ENCODE assay signal across 9 cellular contexts in genomic region chr1:201791051-201791774, GRCh38.
A peak's percentile ranks its signal among the peaks of the same experiment; 100 is the strongest.
DNase-seq lines count a peak whose midpoint lies in the region; ATAC-seq lines count a peak whose summit lies in the region.
"Had no signal": no experiment of that assay in that cellular context is flagged by ENCODE, and none has a peak within 500 bp of the region (broad histone marks: within the 10 kb centered on the region; RNA-seq: fewer than 3 reads in every experiment).

No MANE protein-coding gene starts in this region.

- DNase-seq in NCI-H1417 treated with DMSO at 0.1 percent for 48 hours (lab: John Stamatoyannopoulos, UW) (peak; percentile 70), anterior cingulate cortex (lab: John Stamatoyannopoulos, UW) (peak in 34 of 58 donors; percentile 13 to 76 (median 39)), iris pigment epithelial cell (ENCODE audit: low read depth) (peak; percentile 62), NCI-H2196 (lab: John Stamatoyannopoulos, UW; ENCODE audit: unreplicated experiment) (no peak), NK-92 (lab: John Stamatoyannopoulos, UW; ENCODE audit: unreplicated experiment) (no peak)
- DNase-seq in stimulated activated effector memory CD8-positive, alpha-beta T cell treated with anti-CD3 and anti-CD28 coated beads, Interleukin-12 subunit alpha, Interleukin-12 subunit beta, amount 100 ng/mL, for 72 hours (ENCODE audit: low spot score in 2 of 2) = no peak
- DNase-seq in activated effector memory CD4-positive, alpha-beta T cell treated with Interleukin-2 at 50 U/mL for 16 hours = no peak

- no peak overlapping the region for H3K4me3 Mint-ChIP-seq in stimulated activated effector memory CD8-positive, alpha-beta T cell treated with anti-CD3 and anti-CD28 coated beads, Interleukin-12 subunit alpha, Interleukin-12 subunit beta, amount 100 ng/mL, for 72 hours
- H3K4me3 Mint-ChIP-seq: activated CD4-positive, alpha-beta T cell treated with anti-CD3 and anti-CD28 coated beads for 36 hours had no signal

- H3K27ac Mint-ChIP-seq in stimulated activated effector memory CD8-positive, alpha-beta T cell treated with anti-CD3 and anti-CD28 coated beads, Interleukin-12 subunit alpha, Interleukin-12 subunit beta, amount 100 ng/mL, for 72 hours = peak overlapping the region; percentile 56
- H3K27ac Mint-ChIP-seq: activated CD4-positive, alpha-beta T cell treated with anti-CD3 and anti-CD28 coated beads for 36 hours had no signal

- H3K4me1 Mint-ChIP-seq in stimulated activated effector memory CD8-positive, alpha-beta T cell treated with anti-CD3 and anti-CD28 coated beads, Interleukin-12 subunit alpha, Interleukin-12 subunit beta, amount 100 ng/mL, for 72 hours = peaks cover 6% of the 10 kb centered on the region

- no peaks in the 10 kb centered on the region for H3K9me3 Mint-ChIP-seq in stimulated activated effector memory CD8-positive, alpha-beta T cell treated with anti-CD3 and anti-CD28 coated beads, Interleukin-12 subunit alpha, Interleukin-12 subunit beta, amount 100 ng/mL, for 72 hours

- no peaks in the 10 kb centered on the region for H3K36me3 Mint-ChIP-seq in stimulated activated effector memory CD8-positive, alpha-beta T cell treated with anti-CD3 and anti-CD28 coated beads, Interleukin-12 subunit alpha, Interleukin-12 subunit beta, amount 100 ng/mL, for 72 hours

- ATAC-seq in stimulated activated effector memory CD8-positive, alpha-beta T cell treated with anti-CD3 and anti-CD28 coated beads, Interleukin-12 subunit alpha, Interleukin-12 subunit beta, amount 100 ng/mL, for 72 hours = no peak
- ATAC-seq in GM18858 (IDR thresholded peaks at IDR 0.05; ENCODE audit: unreplicated experiment) = no peak
- ATAC-seq: activated CD4-positive, alpha-beta T cell treated with anti-CD3 and anti-CD28 coated beads for 36 hours had no signal

Comparison
In these comparisons a context has a peak if more than half of its experiments do, and no peak if none do; other contexts are left out.
1. DNase-seq: peak in NCI-H1417 treated with DMSO at 0.1 percent for 48 hours (single experiment), anterior cingulate cortex (34 of 58) and iris pigment epithelial cell (single experiment); none in stimulated activated effector memory CD8-positive, alpha-beta T cell treated with anti-CD3 and anti-CD28 coated beads, Interleukin-12 subunit alpha, Interleukin-12 subunit beta, amount 100 ng/mL, for 72 hours (0 of 2), NCI-H2196 (single experiment), NK-92 (single experiment) and activated effector memory CD4-positive, alpha-beta T cell treated with Interleukin-2 at 50 U/mL for 16 hours (single experiment).